In genomic region chr10:113569576-113569975, GRCh38 we compare ENCODE assay signal across 19 cellular contexts. TPM values are rescaled to one million over a fixed set of nuclear protein-coding genes. Genes with fewer than 3 reads are reported as not detected.
DNase-seq lines count a peak whose midpoint lies in the region; ATAC-seq and TF ChIP-seq lines count a peak whose summit lies in the region.
"Had no signal": no experiment of that assay in that cellular context is flagged by ENCODE, and none has a peak within 500 bp of the region (broad histone marks: within the 10 kb centered on the region; RNA-seq: fewer than 3 reads in every experiment).

No MANE protein-coding gene starts in this region.

- peaks cover 0 to 20% (median 10%) of the 10 kb centered on the region in 5 donors for H3K4me1 ChIP-seq in subcutaneous abdominal adipose tissue (ENCODE audit: control insufficient read depth in 5 of 5, insufficient read depth in 5 of 5, low read length in 5 of 5)
- no peaks in the 10 kb centered on the region for H3K4me1 ChIP-seq in ascending aorta
- H3K4me1 ChIP-seq: A549, SJSA1 had no signal

- DNase-seq in Right ventricle myocardium superior (peak; percentile 64), cardiac septum (ENCODE audit: low spot score) (no peak), left ventricle myocardium superior (peak; percentile 64), ascending aorta (ENCODE audit: low spot score in 2 of 2) (no peak), AG08396 (ENCODE audit: low spot score) (no peak)
- no peak for DNase-seq in CD4-positive, alpha-beta T cell
- DNase-seq: BE2C, EL, Kasumi-1, NCI-H1417, NCI-H1694 treated with DMSO at 0.1 percent for 48 hours, NCI-H446 treated with DMSO at 0.1 percent for 48 hours, NCI-H69 had no signal

- CTCF ChIA-PET in CD4-positive, alpha-beta T cell (lab: Charles Lee) = no interaction called here

- H3K36me3 Mint-ChIP-seq in nephron (ENCODE audit: low read depth) = no peaks in the 10 kb centered on the region
- no peaks in the 10 kb centered on the region for H3K36me3 Mint-ChIP-seq in CD4-positive, alpha-beta T cell (ENCODE audit: low read depth)

- no peak overlapping the region for H3K9ac ChIP-seq in subcutaneous abdominal adipose tissue (ENCODE audit: low read length in 5 of 5)

- POLR2A ChIA-PET in CD4-positive, alpha-beta T cell (lab: Charles Lee) = no interaction called here

- H3K4me3 Mint-ChIP-seq in nephron = peak overlapping the region in 1 of 3 experiments; percentile 21
- H3K4me3 Mint-ChIP-seq in CD4-positive, alpha-beta T cell = no peak overlapping the region

- ATAC-seq in Right ventricle myocardium superior (ENCODE audit: poor library complexity) (peak; percentile 94), left ventricle myocardium superior (peak; percentile 86)
- ATAC-seq in CD4-positive, alpha-beta T cell (ENCODE audit: poor library complexity) = no peak
- ATAC-seq: A549 had no signal

- H3K4me1 Mint-ChIP-seq in nephron = peaks cover 13% of the 10 kb centered on the region
- no peaks in the 10 kb centered on the region for H3K4me1 Mint-ChIP-seq in CD4-positive, alpha-beta T cell (ENCODE audit: low read depth)

- peak overlapping the region in 2 of 3 experiments; percentile 14 to 75 for H3K27ac Mint-ChIP-seq in nephron
- H3K27ac Mint-ChIP-seq in CD4-positive, alpha-beta T cell = no peak overlapping the region

- H3K27ac ChIP-seq in subcutaneous abdominal adipose tissue (ENCODE audit: low read depth, low read length) (peak overlapping the region; percentile 94), ascending aorta (no peak overlapping the region)
- no peak overlapping the region for H3K27ac ChIP-seq in CD4-positive, alpha-beta T cell (ENCODE audit: low read depth, low read length)
- H3K27ac ChIP-seq: A549, SJSA1 had no signal

- intact Hi-C loops in Right ventricle myocardium superior (cut with DNase I) = no loop called here
- intact Hi-C loops in cardiac septum (cut with DNase I) = no loop called here
- intact Hi-C loops in left ventricle myocardium superior (cut with micrococcal nuclease) = no loop called here
- intact Hi-C loops in ascending aorta (cut with DNase I) = no loop called here
- intact Hi-C loops in CD4-positive, alpha-beta T cell (cut with DNase I, micrococcal nuclease) = no loop called here

- peaks cover 24% of the 10 kb centered on the region for H3K27me3 Mint-ChIP-seq in nephron (ENCODE audit: low read depth)
- no peaks in the 10 kb centered on the region for H3K27me3 Mint-ChIP-seq in CD4-positive, alpha-beta T cell

- H3K27me3 ChIP-seq in subcutaneous abdominal adipose tissue (ENCODE audit: control insufficient read depth in 5 of 5, insufficient read depth in 4 of 5, low read length in 5 of 5) (no peaks in the 10 kb centered on the region), ascending aorta (no peaks in the 10 kb centered on the region)
- H3K27me3 ChIP-seq in CD4-positive, alpha-beta T cell (ENCODE audit: control insufficient read depth, insufficient read depth, low read length) = no peaks in the 10 kb centered on the region
- H3K27me3 ChIP-seq: BE2C had no signal

- H3K9me3 ChIP-seq in subcutaneous abdominal adipose tissue (ENCODE audit: control insufficient read depth in 5 of 5, low read length in 5 of 5) (peaks cover 4 to 14% (median 10%) of the 10 kb centered on the region in 5 donors), ascending aorta (no peaks in the 10 kb centered on the region)
- no peaks in the 10 kb centered on the region for H3K9me3 ChIP-seq in CD4-positive, alpha-beta T cell (ENCODE audit: control insufficient read depth, low read length)
- H3K9me3 ChIP-seq: A549, BE2C, SJSA1 had no signal

- TF ChIP-seq CTCF in nephron (IDR thresholded peaks at IDR 0.05; ENCODE audit: unreplicated experiment in 3 of 3) (no peak), ascending aorta (IDR thresholded peaks at IDR 0.05) (no peak)
- no peak for TF ChIP-seq CTCF in CD4-positive, alpha-beta T cell (IDR thresholded peaks at IDR 0.05)

- no peaks in the 10 kb centered on the region for H3K9me3 Mint-ChIP-seq in nephron
- no peaks in the 10 kb centered on the region for H3K9me3 Mint-ChIP-seq in CD4-positive, alpha-beta T cell

- H3K4me3 ChIP-seq in subcutaneous abdominal adipose tissue (ENCODE audit: low read depth in 1 of 5, low read length in 5 of 5) = no peak overlapping the region
- no peak overlapping the region for H3K4me3 ChIP-seq in ascending aorta
- H3K4me3 ChIP-seq: A549, SJSA1 had no signal

- H3K36me3 ChIP-seq in subcutaneous abdominal adipose tissue (ENCODE audit: control insufficient read depth in 5 of 5, insufficient read depth in 5 of 5, low read length in 5 of 5) (no peaks in the 10 kb centered on the region), ascending aorta (no peaks in the 10 kb centered on the region)
- H3K36me3 ChIP-seq: BE2C, SJSA1 had no signal

RNA-seq across cellular contexts. Expression of gene HABP2, which starts 16.7 kb away (rescaled TPM):
- total RNA-seq in Right ventricle myocardium superior (0.24 TPM), cardiac septum (not detected), left ventricle myocardium superior (not detected), ascending aorta (not detected)
- total RNA-seq in CD4-positive, alpha-beta T cell = not detected
- total RNA-seq: H4, MCF 10A, SJSA1 had no signal

Comparison
In these comparisons a context has a peak if more than half of its experiments do, and no peak if none do; other contexts are left out.
1. DNase-seq: peak in Right ventricle myocardium superior (single experiment) and left ventricle myocardium superior (single experiment); none in cardiac septum (single experiment), ascending aorta (0 of 2), AG08396 (single experiment) and CD4-positive, alpha-beta T cell (0 of 10).